8 cellular contexts compared by ENCODE assay signal in the genomic region with DNA sequence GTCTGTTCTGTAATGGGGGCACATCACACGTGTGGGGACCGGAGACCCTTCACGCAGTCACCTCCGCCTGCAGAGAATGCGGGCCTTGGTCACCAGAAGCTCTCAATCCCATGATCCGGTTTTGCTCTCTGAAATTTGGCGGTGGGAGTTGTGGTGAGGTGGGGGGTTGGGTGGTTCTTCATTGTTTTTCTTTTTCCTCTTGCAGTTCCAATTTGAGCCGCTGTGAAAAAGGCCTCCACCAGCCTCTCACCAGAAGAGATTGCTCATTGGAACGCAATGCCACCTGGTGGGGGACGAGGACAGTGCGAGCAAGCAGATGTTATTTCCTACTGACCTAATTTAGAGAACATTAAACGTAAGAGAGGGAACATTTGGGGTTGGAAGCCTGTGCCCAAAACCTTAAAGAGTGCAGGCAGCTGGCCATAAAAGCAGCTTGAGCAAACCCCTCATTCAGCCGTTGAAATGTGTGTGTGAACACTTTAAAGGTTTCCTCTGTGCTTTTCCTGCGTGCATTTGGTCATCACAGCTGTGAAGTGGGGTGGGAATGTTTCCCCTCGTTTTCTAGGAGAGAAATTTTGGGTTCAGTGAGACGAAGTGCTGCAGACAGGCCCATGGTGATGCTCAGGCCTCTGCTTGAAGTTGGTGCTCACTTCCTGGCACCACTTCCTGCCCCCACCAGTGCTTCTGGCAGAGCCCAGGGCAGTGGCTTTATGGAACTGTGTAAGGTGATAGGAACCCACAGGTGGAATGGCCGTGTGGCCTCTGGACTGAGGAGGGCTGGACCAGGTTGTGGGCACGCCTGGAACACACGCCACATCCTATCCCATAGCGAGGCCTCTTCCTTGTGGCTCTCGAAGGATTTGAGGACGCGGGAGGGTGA.
DNase-seq lines count a peak whose midpoint lies in the region; ATAC-seq and TF ChIP-seq lines count a peak whose summit lies in the region.

No MANE protein-coding gene starts in this region.

- peak; percentile 91 for ATAC-seq in GM21723 (IDR thresholded peaks at IDR 0.05; ENCODE audit: unreplicated experiment)

- H3K36me3 ChIP-seq in KMS-11 (ENCODE audit: insufficient read depth) (no peaks in the 10 kb centered on the region), neutrophil (peaks cover 24% of the 10 kb centered on the region), subcutaneous abdominal adipose tissue (ENCODE audit: control insufficient read depth in 5 of 5, insufficient read depth in 5 of 5, low read length in 5 of 5) (peaks cover 0 to 26% (median 8%) of the 10 kb centered on the region in 5 donors)

- H3K4me3 ChIP-seq in KMS-11 (IDR thresholded peaks at IDR 0.05; ENCODE audit: insufficient read depth, low read depth, low read length) (no peak overlapping the region), fibroblast of villous mesenchyme (ENCODE audit: low read depth, low read length) (no peak overlapping the region), neutrophil (ENCODE audit: low read depth in 1 of 2, low read length in 1 of 2) (no peak overlapping the region), subcutaneous abdominal adipose tissue (ENCODE audit: low read depth in 1 of 5, low read length in 5 of 5) (peak overlapping the region in 4 of 5 donors; percentile 36 to 52 (median 44))

- H4K20me1 ChIP-seq in KMS-11 (ENCODE audit: insufficient read depth) = no peaks in the 10 kb centered on the region

- TF ChIP-seq CTCF in KMS-11 (conservative IDR thresholded peaks at IDR 0.05; ENCODE audit: low read depth, low read length) (peak; percentile 96), fibroblast of villous mesenchyme (IDR thresholded peaks at IDR 0.05; ENCODE audit: insufficient read depth, low read depth, low read length) (peak; percentile 100), neutrophil (IDR thresholded peaks at IDR 0.05) (peak; percentile 68)

- H3K27ac ChIP-seq in KMS-11 (no peak overlapping the region), neutrophil (no peak overlapping the region), subcutaneous abdominal adipose tissue (ENCODE audit: low read depth, low read length) (peak overlapping the region; percentile 16)

- peak overlapping the region; percentile 46; the same call in 1 of the 2 replicates for H3K4me2 ChIP-seq in KMS-11

- H3K9ac ChIP-seq in KMS-11 = no peak overlapping the region
- peak overlapping the region in 3 of 5 donors; percentile 4 to 45 (median 6) for H3K9ac ChIP-seq in subcutaneous abdominal adipose tissue (ENCODE audit: low read length in 5 of 5)

- H2AFZ ChIP-seq in KMS-11 (ENCODE audit: low read depth) = peak overlapping the region; percentile 32; the same call in 1 of the 2 replicates

- no peaks in the 10 kb centered on the region for H3K27me3 ChIP-seq in KMS-11 (ENCODE audit: insufficient read depth, low read depth)
- H3K27me3 ChIP-seq in neutrophil = no peaks in the 10 kb centered on the region
- H3K27me3 ChIP-seq in subcutaneous abdominal adipose tissue (ENCODE audit: control insufficient read depth in 5 of 5, insufficient read depth in 4 of 5, low read length in 5 of 5) = no peaks in the 10 kb centered on the region

- peak; percentile 81 for DNase-seq in Daoy (ENCODE audit: low read depth)
- DNase-seq in RKO (ENCODE audit: low spot score) = peak; percentile 90
- peak; percentile 72 for DNase-seq in activated T-helper 9 cell treated with anti-CD3 and anti-CD28 coated beads, Interleukin-2, amount 50 U/mL, for 16 hours (ENCODE audit: low read depth)
- peak; percentile 90 for DNase-seq in fibroblast of villous mesenchyme (ENCODE audit: low read depth)

- H3K79me2 ChIP-seq in KMS-11 (ENCODE audit: insufficient read depth, low read depth) = no peaks in the 10 kb centered on the region

- H3K9me3 ChIP-seq in neutrophil (no peaks in the 10 kb centered on the region), subcutaneous abdominal adipose tissue (ENCODE audit: control insufficient read depth in 5 of 5, low read length in 5 of 5) (no peaks in the 10 kb centered on the region)

- peaks cover 20% of the 10 kb centered on the region for H3K4me1 ChIP-seq in KMS-11 (ENCODE audit: low read depth, poor library complexity, severe bottlenecking)
- H3K4me1 ChIP-seq in neutrophil (ENCODE audit: control insufficient read depth in 1 of 2, insufficient read depth in 1 of 2, low read depth in 1 of 2, low read length in 1 of 2) = peaks cover 0 to 4% of the 10 kb centered on the region in 2 experiments
- H3K4me1 ChIP-seq in subcutaneous abdominal adipose tissue (ENCODE audit: control insufficient read depth in 5 of 5, insufficient read depth in 5 of 5, low read length in 5 of 5) = peaks cover 0 to 22% (median 16%) of the 10 kb centered on the region in 5 donors

Comparison
In these comparisons a context has a peak if more than half of its experiments do, and no peak if none do; other contexts are left out.
1. H3K4me3 ChIP-seq: peak in subcutaneous abdominal adipose tissue (4 of 5); none in KMS-11 (single experiment), fibroblast of villous mesenchyme (single experiment) and neutrophil (0 of 2).
2. Peak in every context shown above with its lines, with median percentiles within 50 percentile points of each other: DNase-seq and CTCF ChIP-seq.